In genomic region chr4:52643846-52644245, GRCh38 we compare ENCODE assay signal across 8 cellular contexts. TPM values are rescaled to one million over a fixed set of nuclear protein-coding genes. Genes with fewer than 3 reads are reported as not detected.
DNase-seq lines count a peak whose midpoint lies in the region; ATAC-seq, FAIRE-seq and TF ChIP-seq lines count a peak whose summit lies in the region.

No MANE protein-coding gene starts in this region.

- H3K27ac ChIP-seq in mesenchymal stem cell (ENCODE audit: low read length, poor library complexity, severe bottlenecking) (no peak overlapping the region), RWPE1 (no peak overlapping the region), kidney (ENCODE audit: low read depth in 2 of 2, low read length in 2 of 2) (no peak overlapping the region)

- H3K9me3 ChIP-seq in mesenchymal stem cell (ENCODE audit: control insufficient read depth, low read length): no peaks in the 10 kb centered on the region
- no peaks in the 10 kb centered on the region for H3K9me3 ChIP-seq in kidney (ENCODE audit: control insufficient read depth in 1 of 2, low read length in 2 of 2)

- CTCF ChIA-PET in RWPE1 (lab: Yijun Ruan, JAX): interaction anchor here (0.7 kb wide), 1 partner anchor 73 kb away, joined by 4 read pairs; no protein-coding TSS in a partner anchor

- H4K91ac ChIP-seq in mesenchymal stem cell (ENCODE audit: low read length): no peak overlapping the region

- no peak overlapping the region for H2BK5ac ChIP-seq in mesenchymal stem cell (ENCODE audit: low read depth, low read length, poor library complexity, severe bottlenecking)

- WGBS in mesenchymal stem cell: 78% methylated on average over 3 of the region's 4 CpGs

- H3K4me1 ChIP-seq in mesenchymal stem cell (ENCODE audit: control insufficient read depth, insufficient read depth, low read depth, low read length): peaks cover 2% of the 10 kb centered on the region
- H3K4me1 ChIP-seq in kidney (ENCODE audit: control insufficient read depth in 1 of 2, insufficient read depth in 1 of 2, low read depth in 1 of 2, low read length in 2 of 2): peaks cover 3 to 11% of the 10 kb centered on the region in 2 donors

- no peak overlapping the region for H3K14ac ChIP-seq in mesenchymal stem cell (ENCODE audit: low read length in 2 of 2)

- H2BK12ac ChIP-seq in mesenchymal stem cell (ENCODE audit: low read length in 2 of 2): no peak overlapping the region

- H3K18ac ChIP-seq in mesenchymal stem cell (ENCODE audit: low read depth in 1 of 2, low read length in 2 of 2): peak overlapping the region in 1 of 2 experiments; percentile 48

- peak; percentile 53 for DNase-seq in GM12865 (ENCODE audit: low read depth)
- peak; percentile 87 for DNase-seq in cerebellar cortex (ENCODE audit: low spot score)
- DNase-seq in mesenchymal stem cell: peak; percentile 69
- no peak for DNase-seq in activated T-cell treated with anti-CD3 and anti-CD28 coated beads for 4 hours
- DNase-seq in RWPE1 (ENCODE audit: low spot score): no peak
- DNase-seq in kidney: no peak
- no peak for DNase-seq in activated CD4-positive, alpha-beta T cell treated with anti-CD3 and anti-CD28 coated beads, Interleukin-2, amount 50 U/mL, for 4 hours

- FAIRE-seq in kidney (lab: Jason Lieb, UNC): no peak

- no peak overlapping the region for H3K4me2 ChIP-seq in mesenchymal stem cell (ENCODE audit: low read length, poor library complexity, severe bottlenecking)

- TF ChIP-seq CTCF in GM12865 (IDR thresholded peaks at IDR 0.05; ENCODE audit: insufficient read depth, low read depth, low read length, missing control alignments): no peak
- no peak for TF ChIP-seq CTCF in RWPE1 (conservative IDR thresholded peaks at IDR 0.05; ENCODE audit: low read depth)
- TF ChIP-seq CTCF in kidney (IDR thresholded peaks at IDR 0.05; ENCODE audit: borderline replicate concordance, extremely low read depth, insufficient read depth): no peak

- no peak overlapping the region for H2BK120ac ChIP-seq in mesenchymal stem cell (ENCODE audit: low read depth, low read length)

- no peak overlapping the region for H2BK15ac ChIP-seq in mesenchymal stem cell (ENCODE audit: low read depth, poor library complexity, severe bottlenecking)

- H3K36me3 ChIP-seq in mesenchymal stem cell (ENCODE audit: control insufficient read depth in 1 of 2, insufficient read depth in 2 of 2, low read depth in 1 of 2, low read length in 2 of 2): no peaks in the 10 kb centered on the region
- H3K36me3 ChIP-seq in kidney (ENCODE audit: control insufficient read depth in 1 of 2, insufficient read depth in 2 of 2, low read length in 2 of 2): no peaks in the 10 kb centered on the region

- H2AFZ ChIP-seq in mesenchymal stem cell (ENCODE audit: low read depth, low read length): no peak overlapping the region

- no peak overlapping the region for H3K23ac ChIP-seq in mesenchymal stem cell (ENCODE audit: low read length in 2 of 2)

- H2AK5ac ChIP-seq in mesenchymal stem cell (ENCODE audit: low read length, severe bottlenecking): no peak overlapping the region

- H3K79me1 ChIP-seq in mesenchymal stem cell (replicated peaks; ENCODE audit: low read length, poor library complexity, severe bottlenecking): peaks cover 25% of the 10 kb centered on the region

- no peak overlapping the region for H3K4ac ChIP-seq in mesenchymal stem cell (ENCODE audit: low read depth in 1 of 2, low read length in 2 of 2)

- intact Hi-C loops in kidney (cut with DNase I): no loop called here

- H4K8ac ChIP-seq in mesenchymal stem cell (ENCODE audit: low read length): no peak overlapping the region

- H3K9ac ChIP-seq in mesenchymal stem cell (ENCODE audit: low read length) (no peak overlapping the region), kidney (ENCODE audit: low read length in 2 of 2) (peak overlapping the region in 1 of 2 donors; percentile 34)

- H3K27me3 ChIP-seq in mesenchymal stem cell (ENCODE audit: control insufficient read depth in 1 of 2, insufficient read depth in 1 of 2, low read length in 2 of 2): no peaks in the 10 kb centered on the region

- peak; percentile 28 for ATAC-seq in HG03442 (IDR thresholded peaks at IDR 0.05; ENCODE audit: unreplicated experiment)

- no peak overlapping the region for H3K4me3 ChIP-seq in GM12865 (ENCODE audit: low read depth, low read length)
- no peak overlapping the region for H3K4me3 ChIP-seq in mesenchymal stem cell (ENCODE audit: insufficient read depth in 1 of 2, low read depth in 1 of 2, low read length in 2 of 2)
- no peak overlapping the region for H3K4me3 ChIP-seq in kidney (ENCODE audit: low read length in 2 of 2)

- POLR2A ChIA-PET in RWPE1 (lab: Yijun Ruan, JAX; ENCODE audit: low non-redundant PET): no interaction called here

RNA-seq across cellular contexts. Expression of gene USP46, which starts 15.3 kb away (rescaled TPM):
- polyA plus RNA-seq in mesenchymal stem cell (2013, experiment 1 of 2): 48.6 TPM
- polyA plus RNA-seq in mesenchymal stem cell (2013, experiment 2 of 2): 51.3 TPM
- total RNA-seq in kidney: 16.9 TPM
- polyA plus RNA-seq in kidney (ENCODE audit: insufficient read depth, low read depth, low replicate concordance): 8.2 TPM

Comparison
In these comparisons a context has a peak if more than half of its experiments do, and no peak if none do; other contexts are left out.
1. DNase-seq: peak in GM12865 (single experiment), cerebellar cortex (single experiment) and mesenchymal stem cell (single experiment); none in activated T-cell treated with anti-CD3 and anti-CD28 coated beads for 4 hours (single experiment), RWPE1 (single experiment), kidney (single experiment) and activated CD4-positive, alpha-beta T cell treated with anti-CD3 and anti-CD28 coated beads, Interleukin-2, amount 50 U/mL, for 4 hours (0 of 2).